35 cellular contexts compared by ENCODE assay signal in genomic region chr11:67699521-67699920, GRCh38. TPM values are rescaled to one million over a fixed set of nuclear protein-coding genes. Genes with fewer than 3 reads are reported as not detected.
DNase-seq lines count a peak whose midpoint lies in the region; ATAC-seq and TF ChIP-seq lines count a peak whose summit lies in the region.
"Had no signal": no experiment of that assay in that cellular context is flagged by ENCODE, and none has a peak within 500 bp of the region (broad histone marks: within the 10 kb centered on the region; RNA-seq: fewer than 3 reads in every experiment).

No MANE protein-coding gene starts in this region.

- TF ChIP-seq CTCF in HFFc6 (IDR thresholded peaks at IDR 0.05) (no peak), fibroblast of lung (conservative IDR thresholded peaks at IDR 0.05 in 1 of 2, IDR thresholded peaks at IDR 0.05 in 1 of 2; ENCODE audit: low read depth in 1 of 2, low read length in 2 of 2) (no peak)

- H2AFZ ChIP-seq in fibroblast of lung (ENCODE audit: low read length) = no peak overlapping the region
- H2AFZ ChIP-seq: PC-9 had no signal

- H3K27me3 Mint-ChIP-seq in HFFc6 (ENCODE audit: insufficient read depth) = peaks cover 45% of the 10 kb centered on the region

- no peaks in the 10 kb centered on the region for H3K9me3 ChIP-seq in fibroblast of lung (ENCODE audit: control insufficient read depth, insufficient read depth, low read depth, low read length)
- H3K9me3 ChIP-seq: esophagus squamous epithelium, psoas muscle, sigmoid colon, transverse colon had no signal

- no peak overlapping the region for H3K4me3 ChIP-seq in fibroblast of lung (replicated peaks in 1 of 4; ENCODE audit: control extremely low read depth in 1 of 4, insufficient read depth in 1 of 4, low read depth in 3 of 4, low read length in 4 of 4)
- H3K4me3 ChIP-seq: esophagus squamous epithelium, PC-9, psoas muscle, sigmoid colon, transverse colon had no signal

- H3K4me1 ChIP-seq in fibroblast of lung (ENCODE audit: control insufficient read depth, extremely low read depth, insufficient read depth, low read length) = no peaks in the 10 kb centered on the region
- H3K4me1 ChIP-seq: psoas muscle, transverse colon had no signal

- H3K27me3 ChIP-seq in fibroblast of lung (ENCODE audit: control insufficient read depth, insufficient read depth, low read length) = no peaks in the 10 kb centered on the region
- H3K27me3 ChIP-seq: sigmoid colon, transverse colon had no signal

- H3K36me3 ChIP-seq in fibroblast of lung (ENCODE audit: control insufficient read depth, insufficient read depth, low read length) = no peaks in the 10 kb centered on the region
- H3K36me3 ChIP-seq: esophagus squamous epithelium, sigmoid colon, transverse colon had no signal

- no peaks in the 10 kb centered on the region for H3K79me2 ChIP-seq in fibroblast of lung (ENCODE audit: control insufficient read depth, insufficient read depth, low read length)

- H3K27ac Mint-ChIP-seq in HFFc6 = peak overlapping the region; percentile 42; the same call in 1 of the 2 replicates
- H3K27ac Mint-ChIP-seq: activated CD4-positive, alpha-beta T cell treated with anti-CD3 and anti-CD28 coated beads for 36 hours; activated CD8-positive, alpha-beta T cell treated with anti-CD3 and anti-CD28 coated beads, Interleukin-2, amount 10 ng/mL, durations not matched to agents 7 days and 5 days; activated naive CD8-positive, alpha-beta T cell; activated T-helper 2 cell treated with anti-CD3 and anti-CD28 coated beads, Interferon-gamma antibody, Interleukin-2, Interleukin-4, amounts not matched to agents 10 μg/mL and 5 μg/mL and 100 μg/mL, durations not matched to agents 14 hours and 24 hours and 36 hours; CD8-positive, alpha-beta memory T cell; dendritic cell treated with granulocyte-macrophage colony-stimulating factor and Interleukin-4, amounts not matched to agents 40 ng/mL and 50 ng/mL, for 4 days; nephron had no signal

- peaks cover 15% of the 10 kb centered on the region for H3K9me3 Mint-ChIP-seq in HFFc6
- H3K9me3 Mint-ChIP-seq: activated T-helper 2 cell treated with anti-CD3 and anti-CD28 coated beads, Interferon-gamma antibody, Interleukin-2, Interleukin-4, amounts not matched to agents 10 μg/mL and 5 μg/mL and 100 μg/mL, durations not matched to agents 14 hours and 24 hours and 36 hours; central memory CD8-positive, alpha-beta T cell had no signal

- no peak overlapping the region for H3K27ac ChIP-seq in fibroblast of lung (ENCODE audit: insufficient read depth, low read length)
- H3K27ac ChIP-seq: esophagus squamous epithelium, PC-9, psoas muscle, sigmoid colon, transverse colon, VCaP had no signal

- no peak overlapping the region for H3K9ac ChIP-seq in fibroblast of lung (ENCODE audit: insufficient read depth, low read length)

- no peak for ATAC-seq in GM21528 (IDR thresholded peaks at IDR 0.05; ENCODE audit: low FRiP score, unreplicated experiment)
- ATAC-seq: activated CD4-positive, alpha-beta T cell treated with anti-CD3 and anti-CD28 coated beads for 36 hours; activated CD8-positive, alpha-beta T cell treated with anti-CD3 and anti-CD28 coated beads, Interleukin-2, amount 10 ng/mL, durations not matched to agents 7 days and 5 days; left cardiac atrium; psoas muscle had no signal

- peaks cover 45% of the 10 kb centered on the region for H3K4me1 Mint-ChIP-seq in HFFc6 (ENCODE audit: low read depth)
- H3K4me1 Mint-ChIP-seq: activated CD4-positive, alpha-beta T cell treated with anti-CD3 and anti-CD28 coated beads for 36 hours; CD8-positive, alpha-beta memory T cell; central memory CD8-positive, alpha-beta T cell; nephron had no signal

- H3K36me3 Mint-ChIP-seq in HFFc6 (ENCODE audit: low read depth) = peaks cover 10% of the 10 kb centered on the region
- H3K36me3 Mint-ChIP-seq: activated naive CD8-positive, alpha-beta T cell; CD8-positive, alpha-beta memory T cell had no signal

- no peaks in the 10 kb centered on the region for H4K20me1 ChIP-seq in fibroblast of lung (ENCODE audit: control insufficient read depth, extremely low read depth, insufficient read depth, low read length)

- DNase-seq in Daoy (ENCODE audit: low read depth) (peak; percentile 53), HFFc6 (peak; percentile 1), astrocyte of the hippocampus (ENCODE audit: low read depth, low spot score) (peak; percentile 20), fibroblast of lung (ENCODE audit: low read depth in 2 of 2) (peak; percentile 9 to 43), NCI-H128 (lab: John Stamatoyannopoulos, UW; ENCODE audit: unreplicated experiment) (no peak), activated gamma-delta T cell treated with Interleukin-2 at 50 U/mL for 16 hours (no peak)
- DNase-seq in stimulated activated CD4-positive, alpha-beta T cell treated with anti-CD3 and anti-CD28 coated beads, Interleukin-4, amount 100 ng/mL, for 4 hours = no peak
- DNase-seq: activated CD4-positive, alpha-beta T cell treated with anti-CD3 and anti-CD28 coated beads for 36 hours; activated CD8-positive, alpha-beta T cell treated with anti-CD3 and anti-CD28 coated beads, Interleukin-2, amount 10 ng/mL, durations not matched to agents 7 days and 5 days; aorta; CD8-positive, alpha-beta memory T cell; esophagus squamous epithelium; hippocampal formation; left cardiac atrium; NCI-H1417; NCI-H2029 treated with DMSO at 0.1 percent for 48 hours; NCI-H524 treated with DMSO at 0.1 percent for 48 hours; NK-92 treated with Interleukin-12 subunit alpha and Interleukin-12 subunit beta, amount 100 ng/mL, for 24 hours; PC-9; psoas muscle; SHP77; sigmoid colon; stimulated activated CD4-positive, alpha-beta T cell treated with anti-CD3 and anti-CD28 coated beads, Interleukin-4, amount 100 ng/mL, for 24 hours; transverse colon had no signal

- H3K4me3 Mint-ChIP-seq in HFFc6 = no peak overlapping the region
- H3K4me3 Mint-ChIP-seq: activated CD4-positive, alpha-beta T cell treated with anti-CD3 and anti-CD28 coated beads for 36 hours; activated CD8-positive, alpha-beta T cell treated with anti-CD3 and anti-CD28 coated beads, Interleukin-2, amount 10 ng/mL, durations not matched to agents 7 days and 5 days; activated naive CD8-positive, alpha-beta T cell; CD8-positive, alpha-beta memory T cell; central memory CD8-positive, alpha-beta T cell; dendritic cell treated with granulocyte-macrophage colony-stimulating factor and Interleukin-4, amounts not matched to agents 40 ng/mL and 50 ng/mL, for 4 days; nephron had no signal

- H3K4me2 ChIP-seq in fibroblast of lung (ENCODE audit: extremely low read depth, insufficient read depth, low read length) = no peak overlapping the region
- H3K4me2 ChIP-seq: PC-9 had no signal

RNA-seq across cellular contexts. Expression of gene ALDH3B2, which starts 25.1 kb away (rescaled TPM):
- total RNA-seq in Daoy (2014; rRNA removed; shearing (Covaris generic)) = 0.23 TPM in 1 of 2 replicates, not detected in the other
- total RNA-seq in HFFc6 (2021; fragmentation: NEBNext Ultra II Directional; extraction: Animal tissue kit (Norgen Biotek cat#: 25700)) = not detected
- total RNA-seq in fibroblast of lung = not detected in 2 replicates
- polyA plus RNA-seq in fibroblast of lung = not detected in 2 replicates
- not detected in 2 replicates for polyA plus RNA-seq in fibroblast of lung (2012)
- polyA minus RNA-seq in fibroblast of lung (ENCODE audit: low replicate concordance) = not detected in 2 replicates
- total RNA-seq: activated CD4-positive, alpha-beta T cell treated with anti-CD3 and anti-CD28 coated beads for 36 hours; activated CD8-positive, alpha-beta T cell treated with anti-CD3 and anti-CD28 coated beads, Interleukin-2, amount 10 ng/mL, durations not matched to agents 7 days and 5 days; activated T-helper 2 cell treated with anti-CD3 and anti-CD28 coated beads, Interferon-gamma antibody, Interleukin-2, Interleukin-4, amounts not matched to agents 10 μg/mL and 5 μg/mL and 100 μg/mL, durations not matched to agents 14 hours and 24 hours and 36 hours; aorta; CD8-positive, alpha-beta memory T cell; left cardiac atrium; omental fat pad; psoas muscle; sigmoid colon; subcutaneous adipose tissue had no signal
- polyA plus RNA-seq: AG04450; BJ; CD8-positive, alpha-beta memory T cell; psoas muscle had no signal

RNA-seq across cellular contexts. Expression of gene ACY3, which starts 49.0 kb away (rescaled TPM):
- total RNA-seq in Daoy (2014; rRNA removed; shearing (Covaris generic)) = not detected in 2 replicates
- total RNA-seq in HFFc6 (2021; fragmentation: NEBNext Ultra II Directional; extraction: Animal tissue kit (Norgen Biotek cat#: 25700)) = not detected
- not detected in 2 replicates for total RNA-seq in fibroblast of lung
- polyA plus RNA-seq in fibroblast of lung = 0.07 TPM in 1 of 2 replicates, not detected in the other
- polyA plus RNA-seq in fibroblast of lung (2012) = 0.09 TPM in 1 of 2 replicates, not detected in the other
- 1.0 TPM in 1 of 2 replicates, not detected in the other for polyA minus RNA-seq in fibroblast of lung (ENCODE audit: low replicate concordance)
- total RNA-seq: aorta, left cardiac atrium, omental fat pad, psoas muscle, sigmoid colon, subcutaneous adipose tissue had no signal
- polyA plus RNA-seq: AG04450, BJ had no signal

RNA-seq across cellular contexts. Expression of gene TBX10, which starts 60.0 kb away (rescaled TPM):
- total RNA-seq in Daoy (2014; rRNA removed; shearing (Covaris generic)) = not detected in 2 replicates
- total RNA-seq in HFFc6 (2021; fragmentation: NEBNext Ultra II Directional; extraction: Animal tissue kit (Norgen Biotek cat#: 25700)) = not detected
- total RNA-seq in fibroblast of lung = not detected in 2 replicates
- polyA plus RNA-seq in fibroblast of lung = not detected in 2 replicates
- not detected in 2 replicates for polyA plus RNA-seq in fibroblast of lung (2012)
- polyA minus RNA-seq in fibroblast of lung (ENCODE audit: low replicate concordance) = not detected in 2 replicates
- total RNA-seq: activated CD4-positive, alpha-beta T cell treated with anti-CD3 and anti-CD28 coated beads for 36 hours; activated CD8-positive, alpha-beta T cell treated with anti-CD3 and anti-CD28 coated beads, Interleukin-2, amount 10 ng/mL, durations not matched to agents 7 days and 5 days; activated T-helper 2 cell treated with anti-CD3 and anti-CD28 coated beads, Interferon-gamma antibody, Interleukin-2, Interleukin-4, amounts not matched to agents 10 μg/mL and 5 μg/mL and 100 μg/mL, durations not matched to agents 14 hours and 24 hours and 36 hours; aorta; CD8-positive, alpha-beta memory T cell; esophagus squamous epithelium; left cardiac atrium; omental fat pad; PC-9; psoas muscle; sigmoid colon; subcutaneous adipose tissue had no signal
- polyA plus RNA-seq: AG04450; BJ; CD8-positive, alpha-beta memory T cell had no signal

Comparison
In these comparisons a context has a peak if more than half of its experiments do, and no peak if none do; other contexts are left out.
1. DNase-seq: peak in Daoy (single experiment), HFFc6 (single experiment), astrocyte of the hippocampus (single experiment) and fibroblast of lung (2 of 2); none in NCI-H128 (single experiment), activated gamma-delta T cell treated with Interleukin-2 at 50 U/mL for 16 hours (single experiment) and stimulated activated CD4-positive, alpha-beta T cell treated with anti-CD3 and anti-CD28 coated beads, Interleukin-4, amount 100 ng/mL, for 4 hours (0 of 2).